27 cellular contexts compared by ENCODE assay signal in the genomic region with DNA sequence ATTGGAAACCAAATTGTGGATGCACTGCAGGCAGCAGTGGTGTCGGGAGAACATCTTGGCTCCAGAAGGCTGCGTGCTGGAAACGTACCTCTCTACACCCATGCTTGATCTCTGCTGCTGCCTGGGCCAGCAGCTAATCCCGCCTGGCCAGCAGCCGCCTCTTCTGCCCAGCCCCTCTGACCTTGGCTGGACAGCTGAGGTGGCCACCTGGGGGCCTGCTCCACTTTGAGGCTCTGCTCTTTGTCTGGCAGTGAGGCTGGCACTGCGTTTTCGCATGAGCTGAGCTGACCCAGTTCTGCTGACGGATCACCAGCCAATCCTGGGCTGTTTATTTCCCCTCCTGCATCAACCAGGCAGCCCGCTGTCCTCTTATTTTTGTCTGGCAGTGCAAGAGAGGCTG.
DNase-seq lines count a peak whose midpoint lies in the region; ATAC-seq and TF ChIP-seq lines count a peak whose summit lies in the region.
"Had no signal": no experiment of that assay in that cellular context is flagged by ENCODE, and none has a peak within 500 bp of the region (broad histone marks: within the 10 kb centered on the region; RNA-seq: fewer than 3 reads in every experiment).

No MANE protein-coding gene starts in this region.

- H3K4me1 Mint-ChIP-seq in CD8-positive, alpha-beta T cell (ENCODE audit: low read depth): no peaks in the 10 kb centered on the region
- no peaks in the 10 kb centered on the region for H3K4me1 Mint-ChIP-seq in H9
- H3K4me1 Mint-ChIP-seq in activated naive CD4-positive, alpha-beta T cell treated with anti-CD3 and anti-CD28 coated beads, Interleukin-2, amount 10 ng/mL, durations not matched to agents 7 days and 5 days: no peaks in the 10 kb centered on the region
- H3K4me1 Mint-ChIP-seq: activated naive CD8-positive, alpha-beta T cell treated with anti-CD3 and anti-CD28 coated beads, Interleukin-2, amount 10 ng/mL, durations not matched to agents 7 days and 5 days; brain; naive B cell had no signal

- POLR2A ChIA-PET in CD8-positive, alpha-beta T cell (lab: Charles Lee): no interaction called here

- H3K27ac ChIP-seq in caudate nucleus (ENCODE audit: low read depth, low read length) (peak overlapping the region; percentile 71), H9 (ENCODE audit: insufficient read length, low read depth, low read length) (no peak overlapping the region)
- no peak overlapping the region for H3K27ac ChIP-seq in CD8-positive, alpha-beta T cell (ENCODE audit: low read depth, low read length)
- H3K27ac ChIP-seq: colonic mucosa, ovary, SJCRH30, uterus had no signal

- no peak overlapping the region for H3K9ac ChIP-seq in H9 (ENCODE audit: extremely low read depth, insufficient read length, low read length)

- H3K9me3 ChIP-seq in CD8-positive, alpha-beta T cell (ENCODE audit: low read length): no peaks in the 10 kb centered on the region
- peaks cover 2% of the 10 kb centered on the region for H3K9me3 ChIP-seq in H9 (ENCODE audit: control insufficient read depth, low read depth, low read length)
- H3K9me3 ChIP-seq: colonic mucosa, MG63, ovary, SJCRH30, uterus had no signal

- no peak overlapping the region for H3K4me2 ChIP-seq in H9 (ENCODE audit: insufficient read depth, insufficient read length, low read length)

- no peak overlapping the region for H3K27ac Mint-ChIP-seq in CD8-positive, alpha-beta T cell
- no peak overlapping the region for H3K27ac Mint-ChIP-seq in H9
- H3K27ac Mint-ChIP-seq in activated naive CD4-positive, alpha-beta T cell treated with anti-CD3 and anti-CD28 coated beads, Interleukin-2, amount 10 ng/mL, durations not matched to agents 7 days and 5 days: no peak overlapping the region
- H3K27ac Mint-ChIP-seq: activated CD4-positive, alpha-beta memory T cell treated with anti-CD3 and anti-CD28 coated beads for 36 hours; activated naive CD8-positive, alpha-beta T cell treated with anti-CD3 and anti-CD28 coated beads, Interleukin-2, amount 10 ng/mL, durations not matched to agents 7 days and 5 days; naive B cell had no signal

- no peak overlapping the region for H3T11ph ChIP-seq in H9 (ENCODE audit: low read length)

- H3K4me3 Mint-ChIP-seq in CD8-positive, alpha-beta T cell: no peak overlapping the region
- no peak overlapping the region for H3K4me3 Mint-ChIP-seq in H9
- H3K4me3 Mint-ChIP-seq in activated naive CD4-positive, alpha-beta T cell treated with anti-CD3 and anti-CD28 coated beads, Interleukin-2, amount 10 ng/mL, durations not matched to agents 7 days and 5 days: no peak overlapping the region
- H3K4me3 Mint-ChIP-seq: activated CD4-positive, alpha-beta memory T cell treated with anti-CD3 and anti-CD28 coated beads for 36 hours; activated naive CD8-positive, alpha-beta T cell treated with anti-CD3 and anti-CD28 coated beads, Interleukin-2, amount 10 ng/mL, durations not matched to agents 7 days and 5 days; brain; naive B cell had no signal

- no peak overlapping the region for H3K4ac ChIP-seq in H9 (ENCODE audit: low read depth, low read length)

- no peak overlapping the region for H3K56ac ChIP-seq in H9 (ENCODE audit: insufficient read length, low read depth, low read length)

- no peak overlapping the region for H2BK15ac ChIP-seq in H9 (ENCODE audit: low read depth, low read length)

- no peaks in the 10 kb centered on the region for H4K20me1 ChIP-seq in H9 (ENCODE audit: control insufficient read depth, insufficient read depth, insufficient read length)

- H3K4me3 ChIP-seq in CD8-positive, alpha-beta T cell (ENCODE audit: low read depth, low read length): no peak overlapping the region
- H3K4me3 ChIP-seq: colonic mucosa, K562, MG63, ovary, SJCRH30, uterus had no signal

- H4K91ac ChIP-seq in H9 (ENCODE audit: insufficient read length, low read depth, low read length): no peak overlapping the region

- H3K79me2 ChIP-seq in H9 (ENCODE audit: insufficient read depth, low read length): no peaks in the 10 kb centered on the region

- H3K79me1 ChIP-seq in H9 (ENCODE audit: insufficient read depth, low read depth, low read length, poor library complexity, severe bottlenecking): no peaks in the 10 kb centered on the region

- H3K23me2 ChIP-seq in H9 (ENCODE audit: insufficient read length, low read depth, low read length, poor library complexity, severe bottlenecking): no peaks in the 10 kb centered on the region

- no peaks in the 10 kb centered on the region for H3K9me3 Mint-ChIP-seq in CD8-positive, alpha-beta T cell
- H3K9me3 Mint-ChIP-seq in H9: peaks cover 9 to 12% of the 10 kb centered on the region in 2 experiments
- peaks cover 3% of the 10 kb centered on the region for H3K9me3 Mint-ChIP-seq in activated naive CD4-positive, alpha-beta T cell treated with anti-CD3 and anti-CD28 coated beads, Interleukin-2, amount 10 ng/mL, durations not matched to agents 7 days and 5 days

- H2BK5ac ChIP-seq in H9 (ENCODE audit: insufficient read length, low read length): no peak overlapping the region

- no peak overlapping the region for H3K18ac ChIP-seq in H9 (ENCODE audit: insufficient read length, low read depth, low read length)

- H3K27me3 Mint-ChIP-seq in CD8-positive, alpha-beta T cell (ENCODE audit: low read depth): no peaks in the 10 kb centered on the region
- peaks cover 6% of the 10 kb centered on the region; the same call in 1 of the 2 replicates for H3K27me3 Mint-ChIP-seq in H9 (ENCODE audit: low read depth)
- H3K27me3 Mint-ChIP-seq in activated naive CD4-positive, alpha-beta T cell treated with anti-CD3 and anti-CD28 coated beads, Interleukin-2, amount 10 ng/mL, durations not matched to agents 7 days and 5 days: peaks cover 1% of the 10 kb centered on the region
- H3K27me3 Mint-ChIP-seq: activated CD4-positive, alpha-beta memory T cell treated with anti-CD3 and anti-CD28 coated beads for 36 hours; activated naive CD8-positive, alpha-beta T cell treated with anti-CD3 and anti-CD28 coated beads, Interleukin-2, amount 10 ng/mL, durations not matched to agents 7 days and 5 days had no signal

- no peaks in the 10 kb centered on the region for H3K27me3 ChIP-seq in CD8-positive, alpha-beta T cell (ENCODE audit: insufficient read depth, low read length)
- no peaks in the 10 kb centered on the region for H3K27me3 ChIP-seq in H9 (ENCODE audit: insufficient read depth, low read length)
- H3K27me3 ChIP-seq: colonic mucosa, MG63, ovary, SJCRH30, uterus had no signal

- TF ChIP-seq CTCF in CD8-positive, alpha-beta T cell (IDR thresholded peaks at IDR 0.05): no peak
- TF ChIP-seq CTCF in H9 (conservative IDR thresholded peaks at IDR 0.05): no peak

- no peak overlapping the region for H4K5ac ChIP-seq in H9 (ENCODE audit: insufficient read length, low read depth, low read length)

- H2BK20ac ChIP-seq in H9 (ENCODE audit: low read depth, low read length, poor library complexity, severe bottlenecking): no peak overlapping the region

- peak; percentile 79 for DNase-seq in Ammon's horn (ENCODE audit: low spot score)
- peak in 40 of 61 donors; percentile 3 to 94 (median 17) for DNase-seq in caudate nucleus (lab: John Stamatoyannopoulos, UW)
- DNase-seq in left kidney (ENCODE audit: low read depth, low spot score): peak; percentile 4
- DNase-seq in putamen (ENCODE audit: low spot score): peak; percentile 38
- no peak for DNase-seq in islet precursor cell
- DNase-seq in CD8-positive, alpha-beta T cell: no peak
- no peak for DNase-seq in H9
- DNase-seq in activated naive CD4-positive, alpha-beta T cell treated with anti-CD3 and anti-CD28 coated beads, Interleukin-2, amount 10 ng/mL, durations not matched to agents 7 days and 5 days: no peak
- DNase-seq: activated CD4-positive, alpha-beta memory T cell treated with anti-CD3 and anti-CD28 coated beads for 36 hours; activated CD8-positive, alpha-beta memory T cell treated with anti-CD3 and anti-CD28 coated beads, Interleukin-2, amount 50 U/mL, for 48 hours; activated naive CD8-positive, alpha-beta T cell treated with anti-CD3 and anti-CD28 coated beads, Interleukin-2, amount 10 ng/mL, durations not matched to agents 7 days and 5 days; AML-193; colonic mucosa; GF-D8; MG63; naive B cell; NCI-H1436; NCI-H2107; NCI-H446 treated with DMSO at 0.1 percent for 48 hours; ovary; SJCRH30; small intestine; T-helper 1 cell; uterus had no signal

- no peak overlapping the region for H2AFZ ChIP-seq in H9 (ENCODE audit: low read length)

- no peaks in the 10 kb centered on the region for H3K36me3 Mint-ChIP-seq in CD8-positive, alpha-beta T cell
- peaks cover 0 to 4% (median under 1%) of the 10 kb centered on the region in 3 experiments; a peak in 2 of 7 replicates for H3K36me3 Mint-ChIP-seq in H9 (ENCODE audit: insufficient read depth in 1 of 3, low read depth in 3 of 3)
- H3K36me3 Mint-ChIP-seq in activated naive CD4-positive, alpha-beta T cell treated with anti-CD3 and anti-CD28 coated beads, Interleukin-2, amount 10 ng/mL, durations not matched to agents 7 days and 5 days: no peaks in the 10 kb centered on the region
- H3K36me3 Mint-ChIP-seq: activated CD4-positive, alpha-beta memory T cell treated with anti-CD3 and anti-CD28 coated beads for 36 hours; activated naive CD8-positive, alpha-beta T cell treated with anti-CD3 and anti-CD28 coated beads, Interleukin-2, amount 10 ng/mL, durations not matched to agents 7 days and 5 days; brain; naive B cell had no signal

- no peaks in the 10 kb centered on the region for H3K4me1 ChIP-seq in CD8-positive, alpha-beta T cell (ENCODE audit: insufficient read depth, low read length)
- H3K4me1 ChIP-seq in H9 (ENCODE audit: insufficient read depth, low read length): no peaks in the 10 kb centered on the region
- H3K4me1 ChIP-seq: colonic mucosa, SJCRH30, uterus had no signal

- no peak overlapping the region for H2BK12ac ChIP-seq in H9 (ENCODE audit: insufficient read length, low read depth, low read length)

- no peak overlapping the region for H4K8ac ChIP-seq in H9 (replicated peaks; ENCODE audit: insufficient read length, low read depth, low read length)

- no peak for ATAC-seq in CD8-positive, alpha-beta T cell
- ATAC-seq: K562, Panc1 had no signal

- no peaks in the 10 kb centered on the region for H3K36me3 ChIP-seq in CD8-positive, alpha-beta T cell (ENCODE audit: insufficient read depth, low read length)
- H3K36me3 ChIP-seq: colonic mucosa, MG63, ovary, SJCRH30, uterus had no signal

- intact Hi-C loops in CD8-positive, alpha-beta T cell (cut with DNase I, micrococcal nuclease): no loop called here

- WGBS in H9 (ENCODE audit: extremely low coverage, insufficient read length, low lambda C conversion rate): no CpG with 5 or more reads among the region's 9 CpGs

- no peak overlapping the region for H2BK120ac ChIP-seq in H9 (ENCODE audit: low read depth, low read length, poor library complexity, severe bottlenecking)

- H2AK5ac ChIP-seq in H9 (ENCODE audit: insufficient read length, low read length): no peak overlapping the region

- H3K23ac ChIP-seq in H9 (ENCODE audit: insufficient read length, low read depth, low read length): no peak overlapping the region

- CTCF ChIA-PET in CD8-positive, alpha-beta T cell (lab: Charles Lee): interaction anchor here (0.6 kb wide), 1 partner anchor 9 kb away, joined by 3 read pairs; no protein-coding TSS in a partner anchor
- CTCF ChIA-PET in activated naive CD4-positive, alpha-beta T cell treated with anti-CD3 and anti-CD28 coated beads, Interleukin-2, amount 10 ng/mL, durations not matched to agents 7 days and 5 days (lab: Charles Lee): no interaction called here

- H3K14ac ChIP-seq in H9 (ENCODE audit: insufficient read depth, low read length): no peak overlapping the region

Comparison
In these comparisons a context has a peak if more than half of its experiments do, and no peak if none do; other contexts are left out.
1. DNase-seq: peak in Ammon's horn (single experiment), caudate nucleus (40 of 61), left kidney (single experiment) and putamen (single experiment); none in islet precursor cell (single experiment), CD8-positive, alpha-beta T cell (0 of 7), H9 (single experiment) and activated naive CD4-positive, alpha-beta T cell treated with anti-CD3 and anti-CD28 coated beads, Interleukin-2, amount 10 ng/mL, durations not matched to agents 7 days and 5 days (single experiment).